2 cellular contexts compared by ENCODE assay signal in genomic region chr20:63186528-63187316, GRCh38.
A peak's percentile ranks its signal among the peaks of the same experiment; 100 is the strongest.
TF ChIP-seq lines count a peak whose summit lies in the region.

No MANE protein-coding gene starts in this region.

TF ChIP-seq in HEK293, 187 proteins besides CTCF, POLR2A, EP300 and RAD21:
- TF ChIP-seq ZNF16 (tag by site-specific recombination; IDR thresholded peaks at IDR 0.05; ENCODE audit: low read depth) (no peak), ZNF488 (tag by site-specific recombination; IDR thresholded peaks at IDR 0.05) (no peak), KLF1 (tag by site-specific recombination; IDR thresholded peaks at IDR 0.05) (peak; percentile 98), ZNF37A (tag by site-specific recombination; IDR thresholded peaks at IDR 0.05) (no peak), ZFP41 (tag by site-specific recombination; IDR thresholded peaks at IDR 0.05; ENCODE audit: borderline replicate concordance) (no peak), ZNF600 (tag by site-specific recombination; IDR thresholded peaks at IDR 0.05) (peak; percentile 57; the same call in 1 of the 2 replicates), ZNF398 (tag by site-specific recombination; IDR thresholded peaks at IDR 0.05) (peak; percentile 13; the same call in 1 of the 2 replicates), ZNF280D (tag by site-specific recombination; IDR thresholded peaks at IDR 0.05) (no peak), KLF17 (tag by site-specific recombination; IDR thresholded peaks at IDR 0.05) (peak; percentile 75), ZNF664 (tag by site-specific recombination; IDR thresholded peaks at IDR 0.05) (no peak), GLIS1 (tag by site-specific recombination; IDR thresholded peaks at IDR 0.05) (peak; percentile 64), ZNF280C (tag by site-specific recombination; IDR thresholded peaks at IDR 0.05) (no peak), GLIS2 (tag by site-specific recombination; IDR thresholded peaks at IDR 0.05) (peak; percentile 30; the same call in 1 of the 2 replicates), ZIC2 (tag by site-specific recombination; IDR thresholded peaks at IDR 0.05) (peak; percentile 23; the same call in 1 of the 2 replicates), ZNF629 (tag by site-specific recombination; IDR thresholded peaks at IDR 0.05) (no peak)

TF ChIP-seq in SK-N-SH, 30 proteins besides CTCF, POLR2A, EP300 and RAD21:
- no peak for TF ChIP-seq GABPA (IDR thresholded peaks at IDR 0.05; ENCODE audit: low read depth)
- no peak for TF ChIP-seq IRF3 (IDR thresholded peaks at IDR 0.05; ENCODE audit: low read depth, low read length)
- no peak for TF ChIP-seq EZH2phosphoT487 (IDR thresholded peaks at IDR 0.05; ENCODE audit: borderline replicate concordance, low read depth)
- TF ChIP-seq FOXM1 (IDR thresholded peaks at IDR 0.05; ENCODE audit: low read depth): no peak
- TF ChIP-seq RFX5 (IDR thresholded peaks at IDR 0.05; ENCODE audit: low read length): no peak
- TF ChIP-seq USF1 (IDR thresholded peaks at IDR 0.05; ENCODE audit: borderline replicate concordance, low read depth): no peak
- no peak for TF ChIP-seq RXRA (IDR thresholded peaks at IDR 0.05; ENCODE audit: borderline replicate concordance, low read depth)
- no peak for TF ChIP-seq MXI1 (IDR thresholded peaks at IDR 0.05; ENCODE audit: low read depth, low read length)
- TF ChIP-seq FOXJ3 (CRISPR knock-in tag; IDR thresholded peaks at IDR 0.05): no peak
- no peak for TF ChIP-seq CHD2 (IDR thresholded peaks at IDR 0.05; ENCODE audit: low read length, partially characterized antibody)
- no peak for TF ChIP-seq REST (IDR thresholded peaks at IDR 0.05; ENCODE audit: low read depth, low read length)
- no peak for TF ChIP-seq NRF1 (IDR thresholded peaks at IDR 0.05; ENCODE audit: low read depth, low read length)
- TF ChIP-seq NFIC (IDR thresholded peaks at IDR 0.05; ENCODE audit: borderline replicate concordance): no peak
- TF ChIP-seq TAF1 (IDR thresholded peaks at IDR 0.05; ENCODE audit: borderline replicate concordance, low read depth, low read length): no peak
- TF ChIP-seq RCOR1 (IDR thresholded peaks at IDR 0.05; ENCODE audit: low read length): no peak
- TF ChIP-seq TEAD4 (IDR thresholded peaks at IDR 0.05; ENCODE audit: borderline replicate concordance, insufficient read depth): no peak
- TF ChIP-seq POLR2AphosphoS5 (IDR thresholded peaks at IDR 0.05; ENCODE audit: low read depth, low read length): no peak
- no peak for TF ChIP-seq TCF12 (IDR thresholded peaks at IDR 0.05)
- no peak for TF ChIP-seq MEF2A (IDR thresholded peaks at IDR 0.05; ENCODE audit: borderline replicate concordance, low read depth)
